1 cellular context compared by ENCODE assay signal in genomic region chrX:40158036-40158706, GRCh38.
TF ChIP-seq lines count a peak whose summit lies in the region.

No MANE protein-coding gene starts in this region.

TF ChIP-seq in HEK293, 187 proteins besides CTCF, POLR2A, EP300 and RAD21 (continued from another document):
- TF ChIP-seq, protein P1, sequence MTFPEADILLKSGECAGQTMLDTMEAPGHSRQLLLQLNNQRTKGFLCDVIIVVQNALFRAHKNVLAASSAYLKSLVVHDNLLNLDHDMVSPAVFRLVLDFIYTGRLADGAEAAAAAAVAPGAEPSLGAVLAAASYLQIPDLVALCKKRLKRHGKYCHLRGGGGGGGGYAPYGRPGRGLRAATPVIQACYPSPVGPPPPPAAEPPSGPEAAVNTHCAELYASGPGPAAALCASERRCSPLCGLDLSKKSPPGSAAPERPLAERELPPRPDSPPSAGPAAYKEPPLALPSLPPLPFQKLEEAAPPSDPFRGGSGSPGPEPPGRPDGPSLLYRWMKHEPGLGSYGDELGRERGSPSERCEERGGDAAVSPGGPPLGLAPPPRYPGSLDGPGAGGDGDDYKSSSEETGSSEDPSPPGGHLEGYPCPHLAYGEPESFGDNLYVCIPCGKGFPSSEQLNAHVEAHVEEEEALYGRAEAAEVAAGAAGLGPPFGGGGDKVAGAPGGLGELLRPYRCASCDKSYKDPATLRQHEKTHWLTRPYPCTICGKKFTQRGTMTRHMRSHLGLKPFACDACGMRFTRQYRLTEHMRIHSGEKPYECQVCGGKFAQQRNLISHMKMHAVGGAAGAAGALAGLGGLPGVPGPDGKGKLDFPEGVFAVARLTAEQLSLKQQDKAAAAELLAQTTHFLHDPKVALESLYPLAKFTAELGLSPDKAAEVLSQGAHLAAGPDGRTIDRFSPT (tag by site-specific recombination; IDR thresholded peaks at IDR 0.05), result no peak
- no peak for TF ChIP-seq ZNF114 (tag by site-specific recombination; IDR thresholded peaks at IDR 0.05)
- TF ChIP-seq ZSCAN18 (tag by site-specific recombination; IDR thresholded peaks at IDR 0.05), result no peak
- TF ChIP-seq ZNF843 (tag by site-specific recombination; IDR thresholded peaks at IDR 0.05), result no peak
- no peak for TF ChIP-seq ZBTB1 (tag by site-specific recombination; IDR thresholded peaks at IDR 0.05)
- 0 out of 2 replicates have a peak, but pooled peaks have one; percentile 7 for TF ChIP-seq ZNF660 (tag by site-specific recombination; IDR thresholded peaks at IDR 0.05)
- no peak for TF ChIP-seq MZF1 (tag by site-specific recombination; IDR thresholded peaks at IDR 0.05; ENCODE audit: borderline replicate concordance)
- TF ChIP-seq ZNF791 (tag by site-specific recombination; IDR thresholded peaks at IDR 0.05), result no peak
- peak; percentile 67; the same call in 1 of the 2 replicates for TF ChIP-seq HOXC10 (CRISPR knock-in tag; IDR thresholded peaks at IDR 0.05)
- TF ChIP-seq, protein P2, sequence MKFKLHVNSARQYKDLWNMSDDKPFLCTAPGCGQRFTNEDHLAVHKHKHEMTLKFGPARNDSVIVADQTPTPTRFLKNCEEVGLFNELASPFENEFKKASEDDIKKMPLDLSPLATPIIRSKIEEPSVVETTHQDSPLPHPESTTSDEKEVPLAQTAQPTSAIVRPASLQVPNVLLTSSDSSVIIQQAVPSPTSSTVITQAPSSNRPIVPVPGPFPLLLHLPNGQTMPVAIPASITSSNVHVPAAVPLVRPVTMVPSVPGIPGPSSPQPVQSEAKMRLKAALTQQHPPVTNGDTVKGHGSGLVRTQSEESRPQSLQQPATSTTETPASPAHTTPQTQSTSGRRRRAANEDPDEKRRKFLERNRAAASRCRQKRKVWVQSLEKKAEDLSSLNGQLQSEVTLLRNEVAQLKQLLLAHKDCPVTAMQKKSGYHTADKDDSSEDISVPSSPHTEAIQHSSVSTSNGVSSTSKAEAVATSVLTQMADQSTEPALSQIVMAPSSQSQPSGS (tag by site-specific recombination; IDR thresholded peaks at IDR 0.05; ENCODE audit: low read depth), result no peak
- TF ChIP-seq SCRT1 (tag by site-specific recombination; IDR thresholded peaks at IDR 0.05; ENCODE audit: borderline replicate concordance), result no peak
- no peak for TF ChIP-seq ZNF530 (tag by site-specific recombination; IDR thresholded peaks at IDR 0.05; ENCODE audit: low read depth)
- TF ChIP-seq, protein P3, sequence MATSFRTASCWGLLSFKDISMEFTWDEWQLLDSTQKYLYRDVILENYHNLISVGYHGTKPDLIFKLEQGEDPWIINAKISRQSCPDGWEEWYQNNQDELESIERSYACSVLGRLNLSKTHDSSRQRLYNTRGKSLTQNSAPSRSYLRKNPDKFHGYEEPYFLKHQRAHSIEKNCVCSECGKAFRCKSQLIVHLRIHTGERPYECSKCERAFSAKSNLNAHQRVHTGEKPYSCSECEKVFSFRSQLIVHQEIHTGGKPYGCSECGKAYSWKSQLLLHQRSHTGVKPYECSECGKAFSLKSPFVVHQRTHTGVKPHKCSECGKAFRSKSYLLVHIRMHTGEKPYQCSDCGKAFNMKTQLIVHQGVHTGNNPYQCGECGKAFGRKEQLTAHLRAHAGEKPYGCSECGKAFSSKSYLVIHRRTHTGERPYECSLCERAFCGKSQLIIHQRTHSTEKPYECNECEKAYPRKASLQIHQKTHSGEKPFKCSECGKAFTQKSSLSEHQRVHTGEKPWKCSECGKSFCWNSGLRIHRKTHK (tag by site-specific recombination; IDR thresholded peaks at IDR 0.05), result no peak
- TF ChIP-seq, protein P4, sequence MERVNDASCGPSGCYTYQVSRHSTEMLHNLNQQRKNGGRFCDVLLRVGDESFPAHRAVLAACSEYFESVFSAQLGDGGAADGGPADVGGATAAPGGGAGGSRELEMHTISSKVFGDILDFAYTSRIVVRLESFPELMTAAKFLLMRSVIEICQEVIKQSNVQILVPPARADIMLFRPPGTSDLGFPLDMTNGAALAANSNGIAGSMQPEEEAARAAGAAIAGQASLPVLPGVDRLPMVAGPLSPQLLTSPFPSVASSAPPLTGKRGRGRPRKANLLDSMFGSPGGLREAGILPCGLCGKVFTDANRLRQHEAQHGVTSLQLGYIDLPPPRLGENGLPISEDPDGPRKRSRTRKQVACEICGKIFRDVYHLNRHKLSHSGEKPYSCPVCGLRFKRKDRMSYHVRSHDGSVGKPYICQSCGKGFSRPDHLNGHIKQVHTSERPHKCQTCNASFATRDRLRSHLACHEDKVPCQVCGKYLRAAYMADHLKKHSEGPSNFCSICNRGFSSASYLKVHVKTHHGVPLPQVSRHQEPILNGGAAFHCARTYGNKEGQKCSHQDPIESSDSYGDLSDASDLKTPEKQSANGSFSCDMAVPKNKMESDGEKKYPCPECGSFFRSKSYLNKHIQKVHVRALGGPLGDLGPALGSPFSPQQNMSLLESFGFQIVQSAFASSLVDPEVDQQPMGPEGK (tag by site-specific recombination; IDR thresholded peaks at IDR 0.05), result peak; percentile 73
- TF ChIP-seq ZXDB (tag by site-specific recombination; IDR thresholded peaks at IDR 0.05), result peak; percentile 26; the same call in 1 of the 2 replicates
- TF ChIP-seq ZFP3 (tag by site-specific recombination; IDR thresholded peaks at IDR 0.05; ENCODE audit: low read depth), result no peak
- TF ChIP-seq MYNN (tag by site-specific recombination; IDR thresholded peaks at IDR 0.05; ENCODE audit: borderline replicate concordance), result no peak
- no peak for TF ChIP-seq ZNF629 (tag by site-specific recombination; IDR thresholded peaks at IDR 0.05)
- no peak for TF ChIP-seq ZNF169 (tag by site-specific recombination; IDR thresholded peaks at IDR 0.05)
- no peak for TF ChIP-seq ZNF202 (tag by site-specific recombination; IDR thresholded peaks at IDR 0.05; ENCODE audit: borderline replicate concordance)
- no peak for TF ChIP-seq ZNF561 (tag by site-specific recombination; IDR thresholded peaks at IDR 0.05; ENCODE audit: borderline replicate concordance)
- TF ChIP-seq ZNF335 (tag by site-specific recombination; conservative IDR thresholded peaks at IDR 0.05), result peak; percentile 77
- TF ChIP-seq SP7 (tag by site-specific recombination; IDR thresholded peaks at IDR 0.05), result no peak
- no peak for TF ChIP-seq ZNF776 (tag by site-specific recombination; IDR thresholded peaks at IDR 0.05; ENCODE audit: borderline replicate concordance)
- no peak for TF ChIP-seq ZNF24 (tag by site-specific recombination; IDR thresholded peaks at IDR 0.05)
- no peak for TF ChIP-seq ZNF555 (tag by site-specific recombination; conservative IDR thresholded peaks at IDR 0.05)
- TF ChIP-seq ZIC2 (tag by site-specific recombination; IDR thresholded peaks at IDR 0.05), result peak; percentile 75
- no peak for TF ChIP-seq ZNF148 (tag by site-specific recombination; IDR thresholded peaks at IDR 0.05; ENCODE audit: borderline replicate concordance)
- no peak for TF ChIP-seq ZNF248 (tag by site-specific recombination; IDR thresholded peaks at IDR 0.05)
- TF ChIP-seq, protein P5, sequence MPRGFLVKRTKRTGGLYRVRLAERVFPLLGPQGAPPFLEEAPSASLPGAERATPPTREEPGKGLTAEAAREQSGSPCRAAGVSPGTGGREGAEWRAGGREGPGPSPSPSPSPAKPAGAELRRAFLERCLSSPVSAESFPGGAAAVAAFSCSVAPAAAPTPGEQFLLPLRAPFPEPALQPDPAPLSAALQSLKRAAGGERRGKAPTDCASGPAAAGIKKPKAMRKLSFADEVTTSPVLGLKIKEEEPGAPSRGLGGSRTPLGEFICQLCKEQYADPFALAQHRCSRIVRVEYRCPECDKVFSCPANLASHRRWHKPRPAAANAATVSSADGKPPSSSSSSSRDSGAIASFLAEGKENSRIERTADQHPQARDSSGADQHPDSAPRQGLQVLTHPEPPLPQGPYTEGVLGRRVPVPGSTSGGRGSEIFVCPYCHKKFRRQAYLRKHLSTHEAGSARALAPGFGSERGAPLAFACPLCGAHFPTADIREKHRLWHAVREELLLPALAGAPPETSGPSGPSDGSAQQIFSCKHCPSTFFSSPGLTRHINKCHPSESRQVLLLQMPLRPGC (tag by site-specific recombination; IDR thresholded peaks at IDR 0.05), result no peak
- peak; percentile 18; the same call in 1 of the 2 replicates for TF ChIP-seq ZFHX2 (tag by site-specific recombination; conservative IDR thresholded peaks at IDR 0.05)
- TF ChIP-seq SCRT2 (tag by site-specific recombination; IDR thresholded peaks at IDR 0.05), result no peak
- TF ChIP-seq, protein P6, sequence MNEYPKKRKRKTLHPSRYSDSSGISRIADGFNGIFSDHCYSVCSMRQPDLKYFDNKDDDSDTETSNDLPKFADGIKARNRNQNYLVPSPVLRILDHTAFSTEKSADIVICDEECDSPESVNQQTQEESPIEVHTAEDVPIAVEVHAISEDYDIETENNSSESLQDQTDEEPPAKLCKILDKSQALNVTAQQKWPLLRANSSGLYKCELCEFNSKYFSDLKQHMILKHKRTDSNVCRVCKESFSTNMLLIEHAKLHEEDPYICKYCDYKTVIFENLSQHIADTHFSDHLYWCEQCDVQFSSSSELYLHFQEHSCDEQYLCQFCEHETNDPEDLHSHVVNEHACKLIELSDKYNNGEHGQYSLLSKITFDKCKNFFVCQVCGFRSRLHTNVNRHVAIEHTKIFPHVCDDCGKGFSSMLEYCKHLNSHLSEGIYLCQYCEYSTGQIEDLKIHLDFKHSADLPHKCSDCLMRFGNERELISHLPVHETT (tag by site-specific recombination; IDR thresholded peaks at IDR 0.05), result no peak
- no peak for TF ChIP-seq BCL11B (tag by site-specific recombination; IDR thresholded peaks at IDR 0.05; ENCODE audit: low read depth)
- TF ChIP-seq ZNF274 (IDR thresholded peaks at IDR 0.05; ENCODE audit: low read length), result no peak
- TF ChIP-seq ZNF274 (tag by site-specific recombination; IDR thresholded peaks at IDR 0.05; ENCODE audit: borderline replicate concordance), result no peak
- TF ChIP-seq ZNF16 (tag by site-specific recombination; IDR thresholded peaks at IDR 0.05; ENCODE audit: low read depth), result no peak
- TF ChIP-seq ZBTB17 (tag by site-specific recombination; IDR thresholded peaks at IDR 0.05), result no peak
- TF ChIP-seq ZBTB7A (tag by site-specific recombination; IDR thresholded peaks at IDR 0.05; ENCODE audit: low read depth), result no peak
- TF ChIP-seq, protein P7, sequence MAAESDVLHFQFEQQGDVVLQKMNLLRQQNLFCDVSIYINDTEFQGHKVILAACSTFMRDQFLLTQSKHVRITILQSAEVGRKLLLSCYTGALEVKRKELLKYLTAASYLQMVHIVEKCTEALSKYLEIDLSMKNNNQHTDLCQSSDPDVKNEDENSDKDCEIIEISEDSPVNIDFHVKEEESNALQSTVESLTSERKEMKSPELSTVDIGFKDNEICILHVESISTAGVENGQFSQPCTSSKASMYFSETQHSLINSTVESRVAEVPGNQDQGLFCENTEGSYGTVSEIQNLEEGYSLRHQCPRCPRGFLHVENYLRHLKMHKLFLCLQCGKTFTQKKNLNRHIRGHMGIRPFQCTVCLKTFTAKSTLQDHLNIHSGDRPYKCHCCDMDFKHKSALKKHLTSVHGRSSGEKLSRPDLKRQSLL (tag by site-specific recombination; IDR thresholded peaks at IDR 0.05), result no peak
- peak; percentile 17; the same call in 1 of the 2 replicates for TF ChIP-seq ZFP69B (tag by site-specific recombination; IDR thresholded peaks at IDR 0.05)
- no peak for TF ChIP-seq ZNF664 (tag by site-specific recombination; IDR thresholded peaks at IDR 0.05)
- TF ChIP-seq GFI1B (tag by site-specific recombination; IDR thresholded peaks at IDR 0.05), result no peak
- TF ChIP-seq KLF9 (tag by site-specific recombination; IDR thresholded peaks at IDR 0.05; ENCODE audit: low read depth), result no peak
- no peak for TF ChIP-seq ZNF544 (tag by site-specific recombination; IDR thresholded peaks at IDR 0.05)
- TF ChIP-seq ZEB2 (tag by site-specific recombination; IDR thresholded peaks at IDR 0.05), result 0 out of 2 replicates have a peak, but pooled peaks have one; percentile 31
- TF ChIP-seq OVOL3 (tag by site-specific recombination; IDR thresholded peaks at IDR 0.05), result no peak
- no peak for TF ChIP-seq ZNF121 (tag by site-specific recombination; IDR thresholded peaks at IDR 0.05)
